Comparison of ENCODE assay signal across 17 cellular contexts in genomic region chr1:201595381-201595780, GRCh38. TPM values are rescaled to one million over a fixed set of nuclear protein-coding genes. Genes with fewer than 3 reads are reported as not detected.
A peak's percentile ranks its signal among the peaks of the same experiment; 100 is the strongest.
DNase-seq lines count a peak whose midpoint lies in the region; ATAC-seq, FAIRE-seq and TF ChIP-seq lines count a peak whose summit lies in the region.
"Had no signal": no experiment of that assay in that cellular context is flagged by ENCODE, and none has a peak within 500 bp of the region (broad histone marks: within the 10 kb centered on the region; RNA-seq: fewer than 3 reads in every experiment).

No MANE protein-coding gene starts in this region.

- no TSS peak for BruUV-seq in K562 (replicated peaks; lab: Mats Ljungman, UMichigan)

- H2AFZ ChIP-seq in K562 (ENCODE audit: low read depth, low read length), result no peak overlapping the region
- H2AFZ ChIP-seq in smooth muscle cell (ENCODE audit: low read depth), result no peak overlapping the region

- H3F3A ChIP-seq in smooth muscle cell (ENCODE audit: low read depth), result peaks cover 30% of the 10 kb centered on the region

- 79% methylated on average over 4 of the region's 4 CpGs for WGBS in right cardiac atrium
- 2% methylated on average over 4 of the region's 4 CpGs for WGBS in K562 (ENCODE audit: insufficient coverage, low coverage, missing lambda C conversion rate)
- 79% methylated on average over 4 of the region's 4 CpGs for WGBS in smooth muscle cell (ENCODE audit: low lambda C conversion rate)

- H3K4me2 ChIP-seq in K562 (ENCODE audit: insufficient read depth, low read length) (no peak overlapping the region), smooth muscle cell (no peak overlapping the region)

- TF ChIP-seq CTCF in K562 (IDR thresholded peaks at IDR 0.05 in 2 of 3, conservative IDR thresholded peaks at IDR 0.05 in 1 of 3; ENCODE audit: insufficient read depth in 2 of 3, low read depth in 1 of 3, low read length in 3 of 3) (no peak), smooth muscle cell (IDR thresholded peaks at IDR 0.05; ENCODE audit: borderline replicate concordance, insufficient read depth, poor library complexity, severe bottlenecking) (no peak), GM13976 (IDR thresholded peaks at IDR 0.05; ENCODE audit: borderline replicate concordance, control extremely low read depth, extremely low read depth, insufficient read depth, missing control alignments) (no peak)

- no peak for TF ChIP-seq RAD21 in K562 (CRISPR knock-in tag; conservative IDR thresholded peaks at IDR 0.05 in 1 of 2, IDR thresholded peaks at IDR 0.05 in 1 of 2)

- no peak overlapping the region for H3K9ac ChIP-seq in K562 (ENCODE audit: insufficient read depth in 1 of 2, low read depth in 2 of 2, low read length in 2 of 2)
- H3K9ac ChIP-seq in smooth muscle cell (ENCODE audit: low read depth), result no peak overlapping the region

- no peaks in the 10 kb centered on the region for H3K9me1 ChIP-seq in K562 (ENCODE audit: control insufficient read depth, insufficient read depth, low read length)

- TF ChIP-seq EP300 in K562 (IDR thresholded peaks at IDR 0.05; ENCODE audit: low read length), result no peak

- CTCF ChIA-PET in K562 (lab: Yijun Ruan, JAX; ENCODE audit: low intra/inter-chr PET ratio), result no interaction called here

- no peaks in the 10 kb centered on the region for H3K27me3 ChIP-seq in right cardiac atrium (ENCODE audit: control insufficient read depth, insufficient read depth)
- H3K27me3 ChIP-seq in K562 (ENCODE audit: control insufficient read depth in 2 of 2, insufficient read depth in 2 of 2, low read length in 2 of 2), result peaks cover 0 to 31% of the 10 kb centered on the region in 2 experiments; a peak in 3 of 5 replicates
- H3K27me3 ChIP-seq in smooth muscle cell (ENCODE audit: low read depth), result no peaks in the 10 kb centered on the region

- H3K4me3 ChIP-seq in right cardiac atrium (ENCODE audit: low read length) (no peak overlapping the region), K562 (no peak overlapping the region), smooth muscle cell (no peak overlapping the region)

- FAIRE-seq in K562 (lab: Jason Lieb, UNC) (no peak), frontal cortex (lab: Jason Lieb, UNC) (no peak)
- FAIRE-seq: A204.1, GM12892, H1, HTR-8/SVneo had no signal

- POLR2A ChIA-PET in K562 (lab: Yijun Ruan, JAX), result interaction anchor here (0.7 to 1.5 kb wide), 4 partner anchors 9 to 19 kb away, joined by 3 to 13 read pairs (median 5); no protein-coding TSS in a partner anchor

- in situ Hi-C loops in K562 (cut with MboI) (no loop called here), GM13976 (cut with MboI; ENCODE audit: low sequenced_read_pairs, unreplicated experiment) (no loop called here)

- no peak for ATAC-seq in right cardiac atrium
- no peak for ATAC-seq in K562

- TF ChIP-seq POLR2A in K562 (conservative IDR thresholded peaks at IDR 0.05), result no peak

- intact Hi-C loops in cardiac septum (cut with DNase I) (loop anchor here (10.0 kb wide), 1 partner anchor 61 kb away; the partner anchor contains the start of gene NAV1), right cardiac atrium (cut with DNase I) (no loop called here), K562 (cut with micrococcal nuclease) (no loop called here)

- no peak overlapping the region for H3K27ac ChIP-seq in right cardiac atrium (ENCODE audit: low read length)
- no peak overlapping the region for H3K27ac ChIP-seq in K562 (ENCODE audit: extremely low read depth, low read depth, low read length)
- H3K27ac ChIP-seq in smooth muscle cell (ENCODE audit: low read depth), result peak overlapping the region; percentile 34

- peaks cover 15% of the 10 kb centered on the region for H3K4me1 ChIP-seq in right cardiac atrium (ENCODE audit: control insufficient read depth, insufficient read depth, low read length)
- H3K4me1 ChIP-seq in K562 (replicated peaks in 1 of 2; ENCODE audit: control insufficient read depth in 2 of 2, insufficient read depth in 2 of 2, low read length in 2 of 2), result peaks cover 16 to 18% of the 10 kb centered on the region in 2 experiments
- peaks cover 9% of the 10 kb centered on the region for H3K4me1 ChIP-seq in smooth muscle cell (ENCODE audit: low read depth)

- H3K36me3 ChIP-seq in K562 (ENCODE audit: control insufficient read depth, insufficient read depth, low read length) (no peaks in the 10 kb centered on the region), smooth muscle cell (ENCODE audit: low read depth) (no peaks in the 10 kb centered on the region)

- DNase-seq in cardiac septum (ENCODE audit: low spot score) (peak; percentile 71), right cardiac atrium (no peak), K562 (ENCODE audit: extremely low read depth in 1 of 4, low spot score in 3 of 4) (no peak), smooth muscle cell (lab: John Stamatoyannopoulos, UW; ENCODE audit: unreplicated experiment) (no peak), frontal cortex (ENCODE audit: low spot score in 2 of 2) (no peak), GM13976 (ENCODE audit: low spot score) (no peak), NCI-H510A treated with DMSO at 0.1 percent for 48 hours (lab: John Stamatoyannopoulos, UW) (no peak)
- DNase-seq: AML-193; CD4-positive, alpha-beta memory T cell; DMS153; DMS79; GDM1; IMR-90 had no signal

- H3K79me2 ChIP-seq in K562 (ENCODE audit: control insufficient read depth, insufficient read depth, low read length) (no peaks in the 10 kb centered on the region), smooth muscle cell (ENCODE audit: low read depth) (peaks cover 34% of the 10 kb centered on the region)

- no peaks in the 10 kb centered on the region for H3K9me3 ChIP-seq in right cardiac atrium (ENCODE audit: control insufficient read depth, low read length)
- H3K9me3 ChIP-seq in K562 (replicated peaks; ENCODE audit: control insufficient read depth, insufficient read depth, low read depth, low read length), result no peaks in the 10 kb centered on the region
- H3K9me3 ChIP-seq in smooth muscle cell (replicated peaks; ENCODE audit: low read depth), result no peaks in the 10 kb centered on the region

- H4K20me1 ChIP-seq in K562 (replicated peaks; ENCODE audit: control insufficient read depth, insufficient read depth, low read length), result no peaks in the 10 kb centered on the region; the same call in 1 of the 2 replicates
- peaks cover 29% of the 10 kb centered on the region for H4K20me1 ChIP-seq in smooth muscle cell (ENCODE audit: low read depth)

TF ChIP-seq in K562, 482 proteins besides CTCF, POLR2A, EP300 and RAD21:
- TF ChIP-seq NR2C2 (CRISPR knock-in tag; IDR thresholded peaks at IDR 0.05) (0 out of 2 replicates have a peak, but pooled peaks have one; percentile 1), NR2C2 (tag; IDR thresholded peaks at IDR 0.05) (no peak), HMG20B (CRISPR knock-in tag; IDR thresholded peaks at IDR 0.05) (no peak)

RNA-seq across cellular contexts. Expression of gene NAV1, which starts 56.5 kb away (rescaled TPM):
- 86.6 TPM for total RNA-seq in cardiac septum
- total RNA-seq in right cardiac atrium, result 10 to 100 TPM; 13.3 to 29.1 (median 20.6) TPM
- polyA plus RNA-seq in right cardiac atrium, result 8.0 TPM
- 12.5 and 15.1 TPM in 2 replicates for total RNA-seq in K562 (2011; cell fraction: chromatin; rRNA removed; ENCODE audit: low replicate concordance)
- 5.0 and 6.2 TPM in 2 replicates for total RNA-seq in K562 (2011; cell fraction: nucleolus; rRNA removed)
- total RNA-seq in K562 (2011; cell fraction: nucleoplasm; rRNA removed), result 10.3 and 12.7 TPM in 2 replicates
- total RNA-seq in K562 (2014; rRNA removed), result 4.5 and 4.9 TPM in 2 replicates
- total RNA-seq in K562 (2014; rRNA removed; fragmentation: Illumina TruSeq; extraction: Trizol), result 3.2 and 3.7 TPM in 2 replicates
- 2.9 and 3.3 TPM in 2 replicates for total RNA-seq in K562 (2015; rRNA removed; fragmentation: Illumina TruSeq; extraction: Trizol)
- 15.4 and 16.8 TPM in 2 replicates for total RNA-seq in K562 (2021)
- polyA plus RNA-seq in K562 (2011; rRNA removed), result 0.91 TPM in 2 replicates
- 0.63 and 0.92 TPM in 2 replicates for polyA plus RNA-seq in K562 (2011; cell fraction: cytosol; rRNA removed)
- 2.0 and 4.7 TPM in 2 replicates for polyA plus RNA-seq in K562 (2011; cell fraction: nucleus; rRNA removed)
- 16.3 and 25.4 TPM in 2 replicates for polyA plus RNA-seq in K562 (2012)
- polyA plus RNA-seq in K562 (2014; fragmentation: Illumina TruSeq; extraction: Trizol), result 10.7 and 13.2 TPM in 2 replicates
- polyA plus RNA-seq in K562 (2014; fragmentation: Nextera tagmentation; extraction: Ambion mirVana), result 1 to 10 TPM; 1.8 to 2.1 TPM
- 4.2 and 5.6 TPM in 2 replicates for polyA plus RNA-seq in K562 (2014; rRNA removed)
- 1.5 and 1.9 TPM in 2 replicates for polyA minus RNA-seq in K562 (2011; rRNA and poly(A)+ RNA removed)
- 3.9 and 4.1 TPM in 2 replicates for polyA minus RNA-seq in K562 (2011; cell fraction: cytosol; rRNA and poly(A)+ RNA removed)
- 2.9 and 3.0 TPM in 2 replicates for polyA minus RNA-seq in K562 (2011; cell fraction: nucleus; rRNA and poly(A)+ RNA removed)
- total RNA-seq in smooth muscle cell, result 52.3 and 60.1 TPM in 2 replicates
- polyA plus RNA-seq in smooth muscle cell, result 65.2 and 71.1 TPM in 2 replicates
- 33.8 TPM for total RNA-seq in frontal cortex
